ENCODE assay signal across 26 cellular contexts in the genomic region with DNA sequence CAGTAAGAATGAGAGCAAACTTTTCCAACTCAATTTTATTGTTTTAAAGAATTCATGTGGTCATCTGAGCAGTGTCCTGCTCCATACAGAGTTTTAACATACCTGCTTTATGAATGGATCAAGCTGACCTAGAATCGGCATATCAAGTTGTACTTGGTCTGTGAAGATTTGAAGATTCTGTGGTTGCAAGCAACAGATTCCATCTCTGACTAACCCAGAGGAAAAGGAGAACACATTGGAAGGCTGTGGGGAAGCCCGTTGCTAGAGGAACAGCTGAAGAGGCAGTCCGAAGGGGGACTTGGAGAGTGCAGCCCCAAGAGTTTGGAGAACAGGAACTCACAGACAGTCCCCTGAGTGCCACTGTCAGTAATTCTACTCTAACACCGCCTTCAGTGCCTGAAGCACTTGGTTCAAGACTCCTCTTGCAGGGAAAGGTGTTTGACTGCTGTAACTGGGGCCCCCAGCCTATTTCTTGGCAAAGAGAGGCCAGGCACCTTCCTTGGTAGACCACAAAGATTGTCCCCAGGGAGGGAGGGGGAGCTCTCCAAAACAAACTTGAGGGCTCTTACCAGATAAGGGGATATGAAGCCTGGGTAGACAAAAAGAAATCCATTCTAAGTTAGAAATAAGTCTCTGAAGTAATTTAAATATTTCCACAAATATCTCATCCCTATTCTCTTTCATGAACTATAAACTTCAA.
"Had no signal": no experiment of that assay in that cellular context is flagged by ENCODE, and none has a peak within 500 bp of the region (broad histone marks: within the 10 kb centered on the region; RNA-seq: fewer than 3 reads in every experiment).

No MANE protein-coding gene starts in this region.

- H3K4me1 Mint-ChIP-seq: endodermal cell, naive B cell had no signal

- DNase-seq: activated CD8-positive, alpha-beta memory T cell treated with anti-CD3 and anti-CD28 coated beads, Interleukin-2, amount 50 U/mL, for 48 hours; activated naive CD4-positive, alpha-beta T cell; activated T-cell treated with anti-CD3 and anti-CD28 coated beads, Interleukin-2, amount 50 U/mL, for 4 hours; amniotic stem cell; body of pancreas; cortex of kidney; endodermal cell; head of caudate nucleus; hypothalamus; islet precursor cell; left colon; lower lobe of right lung; mesendoderm; mucosa of descending colon; naive B cell; retina; sigmoid colon; stimulated activated CD4-positive, alpha-beta T cell treated with anti-CD3 and anti-CD28 coated beads, Interleukin-4, amount 100 ng/mL, for 1 hour; stimulated activated naive CD4-positive, alpha-beta T cell treated with Interleukin-2 at 50 U/mL for 16 hours; T-helper 1 cell had no signal

- H3K4me3 ChIP-seq: body of pancreas, cardiac muscle cell, gastroesophageal sphincter, lower lobe of right lung, mucosa of descending colon, sigmoid colon, tibial nerve had no signal

- ATAC-seq: activated T-cell treated with anti-CD3 and anti-CD28 coated beads, Interleukin-2, amount 50 U/mL, for 4 hours; body of pancreas; gastroesophageal sphincter; left colon; lower lobe of right lung had no signal

- H3K4me3 Mint-ChIP-seq: activated naive CD8-positive, alpha-beta T cell; activated T-cell treated with anti-CD3 and anti-CD28 coated beads, Interleukin-2, amount 50 U/mL, for 4 hours; endodermal cell; naive B cell; neural crest cell had no signal

- H3K9me3 Mint-ChIP-seq: activated T-cell treated with anti-CD3 and anti-CD28 coated beads, Interleukin-2, amount 50 U/mL, for 4 hours; activated T-helper 2 cell treated with anti-CD3 and anti-CD28 coated beads, Interferon-gamma antibody, Interleukin-2, Interleukin-4, amounts not matched to agents 10 μg/mL and 5 μg/mL and 100 μg/mL, durations not matched to agents 14 hours and 24 hours and 36 hours; endodermal cell had no signal

- H3K27me3 Mint-ChIP-seq: activated naive CD8-positive, alpha-beta T cell; naive B cell had no signal

- H3K27ac Mint-ChIP-seq: activated naive CD8-positive, alpha-beta T cell; activated T-helper 2 cell treated with anti-CD3 and anti-CD28 coated beads, Interferon-gamma antibody, Interleukin-2, Interleukin-4, amounts not matched to agents 10 μg/mL and 5 μg/mL and 100 μg/mL, durations not matched to agents 14 hours and 24 hours and 36 hours; endodermal cell had no signal
